11 cellular contexts compared by ENCODE assay signal in genomic region chrX:8868906-8869305, GRCh38.
DNase-seq lines count a peak whose midpoint lies in the region; FAIRE-seq and TF ChIP-seq lines count a peak whose summit lies in the region.
"Had no signal": no experiment of that assay in that cellular context is flagged by ENCODE, and none has a peak within 500 bp of the region (broad histone marks: within the 10 kb centered on the region; RNA-seq: fewer than 3 reads in every experiment).

No MANE protein-coding gene starts in this region.

- H3K36me3 ChIP-seq in kidney (ENCODE audit: control insufficient read depth in 1 of 2, insufficient read depth in 2 of 2, low read length in 2 of 2) (no peaks in the 10 kb centered on the region), Peyer's patch (no peaks in the 10 kb centered on the region)
- H3K36me3 ChIP-seq: MG63 had no signal

- H3K9me3 ChIP-seq in kidney (ENCODE audit: control insufficient read depth in 1 of 2, low read length in 2 of 2) = no peaks in the 10 kb centered on the region
- H3K9me3 ChIP-seq in Peyer's patch = no peaks in the 10 kb centered on the region
- H3K9me3 ChIP-seq: MG63 had no signal

- DNase-seq in AG09309 (ENCODE audit: low read depth) = no peak
- peak; percentile 5 for DNase-seq in HFFc6
- peak; percentile 50 for DNase-seq in astrocyte of the spinal cord (ENCODE audit: low read depth, low spot score)
- DNase-seq in kidney = no peak
- DNase-seq in NCI-H1436 treated with DMSO at 0.1 percent for 48 hours (lab: John Stamatoyannopoulos, UW) = no peak
- DNase-seq in Peyer's patch = no peak
- no peak for DNase-seq in ecto neural progenitor cell (ENCODE audit: low spot score)
- DNase-seq in HPDE6-E6E7 (ENCODE audit: extremely low spot score) = no peak
- DNase-seq: activated CD4-positive, alpha-beta memory T cell treated with anti-CD3 and anti-CD28 coated beads for 36 hours; anterior cingulate cortex; MG63 had no signal

- H3K4me3 ChIP-seq in AG09309 (ENCODE audit: control insufficient read depth, low read depth, low read length) = no peak overlapping the region
- no peak overlapping the region for H3K4me3 ChIP-seq in astrocyte of the spinal cord (ENCODE audit: low read depth, low read length)
- H3K4me3 ChIP-seq in kidney (ENCODE audit: low read length in 2 of 2) = no peak overlapping the region
- no peak overlapping the region for H3K4me3 ChIP-seq in Peyer's patch
- H3K4me3 ChIP-seq: MG63 had no signal

- peaks cover 35% of the 10 kb centered on the region for H3K4me1 Mint-ChIP-seq in HFFc6 (ENCODE audit: low read depth)

- TF ChIP-seq POLR2A in Peyer's patch (IDR thresholded peaks at IDR 0.05) = no peak

- in situ Hi-C loops in astrocyte of the spinal cord (cut with HindIII; ENCODE audit: low sequenced_read_pairs) = no loop called here

- no peaks in the 10 kb centered on the region for H3K4me1 ChIP-seq in kidney (ENCODE audit: control insufficient read depth in 1 of 2, insufficient read depth in 1 of 2, low read depth in 1 of 2, low read length in 2 of 2)
- H3K4me1 ChIP-seq in Peyer's patch = no peaks in the 10 kb centered on the region

- peak overlapping the region; percentile 70 for H3K4me3 Mint-ChIP-seq in HFFc6
- H3K4me3 Mint-ChIP-seq: activated CD4-positive, alpha-beta memory T cell treated with anti-CD3 and anti-CD28 coated beads for 36 hours had no signal

- intact Hi-C loops in kidney (cut with DNase I) = no loop called here

- no peak overlapping the region for H3K27ac ChIP-seq in kidney (ENCODE audit: low read depth in 2 of 2, low read length in 2 of 2)
- H3K27ac ChIP-seq in Peyer's patch = no peak overlapping the region

- H3K9ac ChIP-seq in kidney (ENCODE audit: low read length in 2 of 2) = no peak overlapping the region

- FAIRE-seq in kidney (lab: Jason Lieb, UNC) = peak; percentile 46

- peak overlapping the region; percentile 93 for H3K27ac Mint-ChIP-seq in HFFc6
- H3K27ac Mint-ChIP-seq: activated CD4-positive, alpha-beta memory T cell treated with anti-CD3 and anti-CD28 coated beads for 36 hours had no signal

- peaks cover 2% of the 10 kb centered on the region for H3K27me3 Mint-ChIP-seq in HFFc6 (ENCODE audit: insufficient read depth)

- H3K9me3 Mint-ChIP-seq in HFFc6 = no peaks in the 10 kb centered on the region
- H3K9me3 Mint-ChIP-seq: activated CD4-positive, alpha-beta memory T cell treated with anti-CD3 and anti-CD28 coated beads for 36 hours had no signal

- no peaks in the 10 kb centered on the region for H3K36me3 Mint-ChIP-seq in HFFc6 (ENCODE audit: low read depth)
- H3K36me3 Mint-ChIP-seq: activated CD4-positive, alpha-beta memory T cell treated with anti-CD3 and anti-CD28 coated beads for 36 hours had no signal

- TF ChIP-seq CTCF in AG09309 (IDR thresholded peaks at IDR 0.05; ENCODE audit: control insufficient read depth, insufficient read depth, low read depth, low read length, missing control alignments) (peak; percentile 28), HFFc6 (IDR thresholded peaks at IDR 0.05) (peak; percentile 62), astrocyte of the spinal cord (IDR thresholded peaks at IDR 0.05; ENCODE audit: low read depth, low read length) (peak; percentile 29), kidney (IDR thresholded peaks at IDR 0.05; ENCODE audit: borderline replicate concordance, extremely low read depth, insufficient read depth) (no peak), Peyer's patch (IDR thresholded peaks at IDR 0.05) (no peak)

- H3K27me3 ChIP-seq in Peyer's patch = no peaks in the 10 kb centered on the region
- H3K27me3 ChIP-seq: MG63 had no signal

Comparison
In these comparisons a context has a peak if more than half of its experiments do, and no peak if none do; other contexts are left out.
1. DNase-seq: peak in HFFc6 (single experiment) and astrocyte of the spinal cord (single experiment); none in AG09309 (single experiment), kidney (single experiment), NCI-H1436 treated with DMSO at 0.1 percent for 48 hours (single experiment), Peyer's patch (0 of 3), ecto neural progenitor cell (single experiment) and HPDE6-E6E7 (single experiment).
2. CTCF ChIP-seq: peak in AG09309 (single experiment), HFFc6 (single experiment) and astrocyte of the spinal cord (single experiment); none in kidney (single experiment) and Peyer's patch (0 of 6).